Comparison of ENCODE assay signal across 2 cellular contexts in genomic region chr6:34920097-34920496, GRCh38.
TF ChIP-seq lines count a peak whose summit lies in the region.

No MANE protein-coding gene starts in this region.

TF ChIP-seq in HepG2, 621 proteins besides CTCF, POLR2A, EP300 and RAD21:
- TF ChIP-seq ZNF446 (CRISPR knock-in tag; IDR thresholded peaks at IDR 0.05) (no peak), TAF1 (CRISPR knock-in tag; IDR thresholded peaks at IDR 0.05) (no peak), ZNF121 (CRISPR knock-in tag; IDR thresholded peaks at IDR 0.05) (peak; percentile 59), ZNF124 (CRISPR knock-in tag; IDR thresholded peaks at IDR 0.05) (no peak), ZNF773 (CRISPR knock-in tag; IDR thresholded peaks at IDR 0.05; ENCODE audit: borderline replicate concordance) (no peak)

TF ChIP-seq in K562, 482 proteins besides CTCF, POLR2A, EP300 and RAD21:
- TF ChIP-seq E2F5 (CRISPR knock-in tag; IDR thresholded peaks at IDR 0.05): no peak
- peak; percentile 54 for TF ChIP-seq ZNF121 (CRISPR knock-in tag; conservative IDR thresholded peaks at IDR 0.05)
